ENCODE assay signal across 21 cellular contexts in genomic region chr17:37574427-37574826, GRCh38.
"Had no signal": no experiment of that assay in that cellular context is flagged by ENCODE, and none has a peak within 500 bp of the region (broad histone marks: within the 10 kb centered on the region; RNA-seq: fewer than 3 reads in every experiment).

No MANE protein-coding gene starts in this region.

- H3K27ac Mint-ChIP-seq: activated B cell treated with CpG ODN at 0.5 μM for 24 hours; activated CD4-positive, alpha-beta T cell treated with anti-CD3 and anti-CD28 coated beads, Interleukin-2, amount 10 ng/mL, durations not matched to agents 24 days and 14 days; activated naive CD4-positive, alpha-beta T cell treated with anti-CD3 and anti-CD28 coated beads, Interleukin-2, amount 10 ng/mL, durations not matched to agents 7 days and 5 days; activated T-helper 2 cell treated with anti-CD3 and anti-CD28 coated beads, Interferon-gamma antibody, Interleukin-2, Interleukin-4, amounts not matched to agents 10 μg/mL and 5 μg/mL and 100 μg/mL, durations not matched to agents 14 hours and 24 hours and 36 hours had no signal

- H3K4me3 Mint-ChIP-seq: activated B cell treated with CpG ODN at 0.5 μM for 24 hours; activated CD4-positive, alpha-beta T cell treated with anti-CD3 and anti-CD28 coated beads, Interleukin-2, amount 10 ng/mL, durations not matched to agents 24 days and 14 days; activated naive CD4-positive, alpha-beta T cell treated with anti-CD3 and anti-CD28 coated beads, Interleukin-2, amount 10 ng/mL, durations not matched to agents 7 days and 5 days had no signal

- DNase-seq: activated B cell treated with CpG ODN at 0.5 μM for 24 hours; activated CD4-positive, alpha-beta T cell treated with anti-CD3 and anti-CD28 coated beads for 1 hour; activated CD4-positive, alpha-beta T cell treated with anti-CD3 and anti-CD28 coated beads, Interleukin-2, amount 10 ng/mL, durations not matched to agents 24 days and 14 days; activated CD4-positive, alpha-beta T cell treated with anti-CD3 and anti-CD28 coated beads, Interleukin-2, amount 50 U/mL, for 48 hours; activated gamma-delta T cell treated with Interleukin-2 at 50 U/mL for 16 hours; activated naive CD4-positive, alpha-beta T cell treated with anti-CD3 and anti-CD28 coated beads, Interleukin-2, amount 10 ng/mL, durations not matched to agents 7 days and 5 days; caudate nucleus; Karpas-422; NCI-H1105 treated with DMSO at 0.1 percent for 48 hours; NCI-H1436 treated with DMSO at 0.1 percent for 48 hours; NCI-H187; NCI-H2081; NCI-H446; NCI-H524; PC-3; SIG-M5; T-helper 2 cell; T1000 had no signal

- H3K4me1 Mint-ChIP-seq: activated naive CD4-positive, alpha-beta T cell treated with anti-CD3 and anti-CD28 coated beads, Interleukin-2, amount 10 ng/mL, durations not matched to agents 7 days and 5 days had no signal

- H3K27ac ChIP-seq: coronary artery had no signal

- H3K27me3 Mint-ChIP-seq: activated B cell treated with CpG ODN at 0.5 μM for 24 hours; activated CD4-positive, alpha-beta T cell treated with anti-CD3 and anti-CD28 coated beads, Interleukin-2, amount 10 ng/mL, durations not matched to agents 24 days and 14 days; activated naive CD4-positive, alpha-beta T cell treated with anti-CD3 and anti-CD28 coated beads, Interleukin-2, amount 10 ng/mL, durations not matched to agents 7 days and 5 days had no signal

- H3K4me3 ChIP-seq: coronary artery, K562 had no signal

- ATAC-seq: K562, PC-3 had no signal

- H3K9me3 Mint-ChIP-seq: activated CD4-positive, alpha-beta T cell treated with anti-CD3 and anti-CD28 coated beads, Interleukin-2, amount 10 ng/mL, durations not matched to agents 24 days and 14 days; activated naive CD4-positive, alpha-beta T cell treated with anti-CD3 and anti-CD28 coated beads, Interleukin-2, amount 10 ng/mL, durations not matched to agents 7 days and 5 days; activated T-helper 2 cell treated with anti-CD3 and anti-CD28 coated beads, Interferon-gamma antibody, Interleukin-2, Interleukin-4, amounts not matched to agents 10 μg/mL and 5 μg/mL and 100 μg/mL, durations not matched to agents 14 hours and 24 hours and 36 hours had no signal
